ENCODE assay signal across 19 cellular contexts in genomic region chr2:240472078-240472790, GRCh38. TPM values are rescaled to one million over a fixed set of nuclear protein-coding genes. Genes with fewer than 3 reads are reported as not detected.
DNase-seq lines count a peak whose midpoint lies in the region; ATAC-seq and TF ChIP-seq lines count a peak whose summit lies in the region.
"Had no signal": no experiment of that assay in that cellular context is flagged by ENCODE, and none has a peak within 500 bp of the region (broad histone marks: within the 10 kb centered on the region; RNA-seq: fewer than 3 reads in every experiment).

No MANE protein-coding gene starts in this region.

- peaks cover 2% of the 10 kb centered on the region for H3K4me1 Mint-ChIP-seq in glutamatergic neuron (ENCODE audit: low read depth, unreplicated experiment)
- H3K4me1 Mint-ChIP-seq: stimulated activated effector memory CD8-positive, alpha-beta T cell treated with anti-CD3 and anti-CD28 coated beads, Interleukin-12 subunit alpha, Interleukin-12 subunit beta, amount 100 ng/mL, for 72 hours had no signal

- DNase-seq in DND-41 (peak; percentile 3), GM13976 (ENCODE audit: low spot score) (peak; percentile 12), amniotic epithelial cell (ENCODE audit: low read depth) (peak; percentile 23), osteoblast (ENCODE audit: insufficient read length, low spot score, missing footprints) (peak; percentile 82), epidermal melanocyte (ENCODE audit: insufficient read length, low spot score) (no peak), NCI-H526 treated with DMSO at 0.1 percent for 48 hours (lab: John Stamatoyannopoulos, UW) (no peak), glutamatergic neuron (no peak)
- DNase-seq: activated effector memory CD4-positive, alpha-beta T cell treated with Interleukin-2 at 50 U/mL for 16 hours; DMS79 treated with DMSO at 0.1 percent for 48 hours; IMR-90; MG63; NCI-H1694; NCI-H82; occipital lobe; PC-3; SHP77 had no signal

- H3K27ac ChIP-seq in DND-41 (ENCODE audit: low read length): peak overlapping the region; percentile 4; the same call in 1 of the 2 replicates
- no peak overlapping the region for H3K27ac ChIP-seq in osteoblast (ENCODE audit: low read depth, low read length)
- H3K27ac ChIP-seq: coronary artery, tibial artery had no signal

- peaks cover 29% of the 10 kb centered on the region for H3K9me3 Mint-ChIP-seq in glutamatergic neuron (ENCODE audit: unreplicated experiment)

- H3K9me3 ChIP-seq in DND-41 (ENCODE audit: insufficient read depth, low read length, severe bottlenecking) (peaks cover 7% of the 10 kb centered on the region), osteoblast (ENCODE audit: low read depth, low read length) (peaks cover 3% of the 10 kb centered on the region)

- ATAC-seq in DND-41 (ENCODE audit: insufficient read depth, low read depth): peak; percentile 45; the same call in 2 of the 3 replicates
- ATAC-seq: PC-3; stimulated activated effector memory CD8-positive, alpha-beta T cell treated with anti-CD3 and anti-CD28 coated beads, Interleukin-12 subunit alpha, Interleukin-12 subunit beta, amount 100 ng/mL, for 72 hours had no signal

- H3K4me2 ChIP-seq in DND-41 (ENCODE audit: insufficient read depth, low read length) (no peak overlapping the region), osteoblast (ENCODE audit: insufficient read depth, low read length) (no peak overlapping the region)

- in situ Hi-C loops in GM13976 (cut with MboI; ENCODE audit: low sequenced_read_pairs, unreplicated experiment): no loop called here

- H3K36me3 Mint-ChIP-seq in glutamatergic neuron (ENCODE audit: unreplicated experiment): peaks cover 19% of the 10 kb centered on the region
- H3K36me3 Mint-ChIP-seq: stimulated activated effector memory CD8-positive, alpha-beta T cell treated with anti-CD3 and anti-CD28 coated beads, Interleukin-12 subunit alpha, Interleukin-12 subunit beta, amount 100 ng/mL, for 72 hours had no signal

- H3K27me3 Mint-ChIP-seq in glutamatergic neuron (ENCODE audit: unreplicated experiment): peaks cover 14% of the 10 kb centered on the region

- peaks cover 11% of the 10 kb centered on the region; the same call in 1 of the 2 replicates for H3K36me3 ChIP-seq in DND-41 (ENCODE audit: insufficient read depth, low read length)
- no peaks in the 10 kb centered on the region for H3K36me3 ChIP-seq in osteoblast (ENCODE audit: insufficient read depth, low read length)

- no peak overlapping the region for H3K4me3 Mint-ChIP-seq in glutamatergic neuron (ENCODE audit: unreplicated experiment)
- H3K4me3 Mint-ChIP-seq: stimulated activated effector memory CD8-positive, alpha-beta T cell treated with anti-CD3 and anti-CD28 coated beads, Interleukin-12 subunit alpha, Interleukin-12 subunit beta, amount 100 ng/mL, for 72 hours had no signal

- no peak overlapping the region for H2AFZ ChIP-seq in DND-41 (ENCODE audit: low read depth, low read length)
- H2AFZ ChIP-seq in osteoblast (ENCODE audit: low read length): no peak overlapping the region

- H3K27me3 ChIP-seq in DND-41 (ENCODE audit: insufficient read depth, low read length, poor library complexity) (no peaks in the 10 kb centered on the region), osteoblast (ENCODE audit: insufficient read depth, low read length) (no peaks in the 10 kb centered on the region)
- H3K27me3 ChIP-seq: MG63, tibial artery had no signal

- no peak overlapping the region for H3K4me3 ChIP-seq in DND-41 (ENCODE audit: low read depth in 1 of 2, low read length in 2 of 2)
- H3K4me3 ChIP-seq in osteoblast (ENCODE audit: insufficient read depth, low read length): no peak overlapping the region
- H3K4me3 ChIP-seq: coronary artery, MG63, tibial artery had no signal

- no peaks in the 10 kb centered on the region for H3K4me1 ChIP-seq in DND-41 (ENCODE audit: insufficient read depth, low read length)
- H3K4me1 ChIP-seq in osteoblast (ENCODE audit: insufficient read depth, low read length): no peaks in the 10 kb centered on the region
- H3K4me1 ChIP-seq: tibial artery had no signal

- H4K20me1 ChIP-seq in DND-41 (ENCODE audit: insufficient read depth, low read length): 0 out of 2 replicates have a peak, but pooled peaks cover 3% of the 10 kb centered on the region
- H4K20me1 ChIP-seq in osteoblast (ENCODE audit: insufficient read depth, low read length): no peaks in the 10 kb centered on the region

- no peak for TF ChIP-seq CTCF in DND-41 (IDR thresholded peaks at IDR 0.05; ENCODE audit: borderline replicate concordance, extremely low read depth, low read length, poor library complexity, severe bottlenecking)
- TF ChIP-seq CTCF in GM13976 (IDR thresholded peaks at IDR 0.05; ENCODE audit: borderline replicate concordance, control extremely low read depth, extremely low read depth, insufficient read depth, missing control alignments): no peak
- TF ChIP-seq CTCF in osteoblast (IDR thresholded peaks at IDR 0.05; ENCODE audit: extremely low read depth, low read depth, low read length): no peak
- no peak for TF ChIP-seq CTCF in glutamatergic neuron (IDR thresholded peaks at IDR 0.05; ENCODE audit: partially characterized antibody, unreplicated experiment)

- no peak overlapping the region for H3K27ac Mint-ChIP-seq in glutamatergic neuron (ENCODE audit: unreplicated experiment)
- H3K27ac Mint-ChIP-seq: stimulated activated effector memory CD8-positive, alpha-beta T cell treated with anti-CD3 and anti-CD28 coated beads, Interleukin-12 subunit alpha, Interleukin-12 subunit beta, amount 100 ng/mL, for 72 hours had no signal

- H3K9ac ChIP-seq in DND-41 (ENCODE audit: low read depth, low read length): no peak overlapping the region

- H3K79me2 ChIP-seq in DND-41 (ENCODE audit: insufficient read depth, low read length) (no peaks in the 10 kb centered on the region), osteoblast (ENCODE audit: insufficient read depth, low read length) (no peaks in the 10 kb centered on the region)

RNA-seq across cellular contexts. Expression of gene GPC1, which starts 36.8 kb away (rescaled TPM):
- 44.8 and 54.3 TPM in 2 replicates for total RNA-seq in osteoblast
- total RNA-seq in glutamatergic neuron (ENCODE audit: unreplicated experiment): 155 TPM

Comparison
In these comparisons a context has a peak if more than half of its experiments do, and no peak if none do; other contexts are left out.
1. DNase-seq: peak in DND-41 (single experiment), GM13976 (single experiment), amniotic epithelial cell (single experiment) and osteoblast (single experiment); none in epidermal melanocyte (single experiment), NCI-H526 treated with DMSO at 0.1 percent for 48 hours (single experiment) and glutamatergic neuron (single experiment).